ENCODE assay signal across 30 cellular contexts in genomic region chr6:143998686-143999085, GRCh38.
"Had no signal": no experiment of that assay in that cellular context is flagged by ENCODE, and none has a peak within 500 bp of the region (broad histone marks: within the 10 kb centered on the region; RNA-seq: fewer than 3 reads in every experiment).

No MANE protein-coding gene starts in this region.

- H3K4me3 ChIP-seq: adrenal gland, body of pancreas, cardiac muscle cell had no signal

- H3K27me3 ChIP-seq: adrenal gland, body of pancreas, cardiac muscle cell had no signal

- ATAC-seq: activated CD8-positive, alpha-beta T cell treated with anti-CD3 and anti-CD28 coated beads for 36 hours; activated naive CD4-positive, alpha-beta T cell treated with anti-CD3 and anti-CD28 coated beads, Interleukin-2, amount 50 U/mL, for 72 hours; activated T-cell treated with anti-CD3 and anti-CD28 coated beads, Interleukin-2, amount 50 U/mL, for 4 hours; activated T-cell treated with anti-CD3 and anti-CD28 coated beads, Interleukin-2, amount 50 U/mL, for 72 hours; activated T-helper 17 cell treated with anti-CD3 and anti-CD28 coated beads, Interleukin-2, amount 50 U/mL, for 72 hours; body of pancreas; T-cell; T-helper 17 cell had no signal

- H3K36me3 ChIP-seq: adrenal gland, cardiac muscle cell had no signal

- H3K9me3 ChIP-seq: body of pancreas had no signal

- H3K27ac ChIP-seq: adrenal gland, body of pancreas, cardiac muscle cell, VCaP had no signal

- DNase-seq: activated B cell treated with CpG ODN at 0.5 μM for 24 hours; activated CD4-positive, alpha-beta memory T cell treated with anti-CD3 and anti-CD28 coated beads for 36 hours; activated CD4-positive, alpha-beta T cell treated with anti-CD3 and anti-CD28 coated beads for 4 hours; activated CD4-positive, alpha-beta T cell treated with anti-CD3 and anti-CD28 coated beads, Interleukin-2, amount 10 ng/mL, durations not matched to agents 24 days and 14 days; activated CD4-positive, alpha-beta T cell treated with anti-CD3 and anti-CD28 coated beads, Interleukin-2, amount 50 U/mL, for 1 hour; activated CD4-positive, alpha-beta T cell treated with anti-CD3 and anti-CD28 coated beads, Interleukin-2, amount 50 U/mL, for 4 hours; activated CD4-positive, CD25-positive, alpha-beta regulatory T cell treated with anti-CD3 and anti-CD28 coated beads, Interleukin-2, amount 50 U/mL, for 72 hours; activated CD8-positive, alpha-beta memory T cell treated with anti-CD3 and anti-CD28 coated beads, Interleukin-2, amount 50 U/mL, for 4 hours; activated CD8-positive, alpha-beta T cell treated with anti-CD3 and anti-CD28 coated beads for 36 hours; activated effector memory CD4-positive, alpha-beta T cell treated with anti-CD3 and anti-CD28 coated beads, Interleukin-2, amount 50 U/mL, for 16 hours; activated gamma-delta T cell treated with Interleukin-2 at 50 U/mL for 16 hours; activated naive CD4-positive, alpha-beta T cell; activated naive CD4-positive, alpha-beta T cell treated with anti-CD3 and anti-CD28 coated beads for 36 hours; activated naive CD4-positive, alpha-beta T cell treated with anti-CD3 and anti-CD28 coated beads, Interleukin-2, amount 50 U/mL, for 16 hours; activated naive CD8-positive, alpha-beta T cell treated with anti-CD3 and anti-CD28 coated beads for 36 hours; activated T-cell treated with anti-CD3 and anti-CD28 coated beads for 4 hours; activated T-cell treated with anti-CD3 and anti-CD28 coated beads, Interleukin-2, amount 50 U/mL, for 1 hour; activated T-cell treated with anti-CD3 and anti-CD28 coated beads, Interleukin-2, amount 50 U/mL, for 4 hours; activated T-cell treated with anti-CD3 and anti-CD28 coated beads, Interleukin-2, amount 50 U/mL, for 72 hours; amniotic stem cell; aorta; body of pancreas; caudate nucleus; T-cell; T-helper 17 cell had no signal

- H3K4me1 ChIP-seq: adrenal gland, body of pancreas had no signal
